ENCODE assay signal across 25 cellular contexts in genomic region chr20:61055130-61055529, GRCh38.
"Had no signal": no experiment of that assay in that cellular context is flagged by ENCODE, and none has a peak within 500 bp of the region (broad histone marks: within the 10 kb centered on the region; RNA-seq: fewer than 3 reads in every experiment).

No MANE protein-coding gene starts in this region.

- H3K27ac ChIP-seq: coronary artery, esophagus muscularis mucosa, foreskin keratinocyte, gastroesophageal sphincter, heart right ventricle, left lung, psoas muscle, skin epidermis, spleen, testis, tibial artery had no signal

- H3K36me3 ChIP-seq: esophagus muscularis mucosa, gastroesophageal sphincter, heart right ventricle, left lung, spleen, tibial artery had no signal

- ATAC-seq: foreskin keratinocyte; gastroesophageal sphincter; left cardiac atrium; left lung; naive thymus-derived CD4-positive, alpha-beta T cell; right cardiac atrium; stimulated activated memory B cell treated with anti-CD40 and anti-IgM and Interleukin-4, amounts not matched to agents 10 μg/mL and 1 μg/mL and 100 μg/mL, for 72 hours; stimulated activated naive CD8-positive, alpha-beta T cell treated with anti-CD3 and anti-CD28 coated beads, Interleukin-15, Interleukin-2, amounts not matched to agents 100 U/mL and 50 U/mL, for 24 hours had no signal

- H3K27me3 ChIP-seq: esophagus muscularis mucosa, foreskin keratinocyte, testis had no signal

- H3K4me3 ChIP-seq: coronary artery, esophagus muscularis mucosa, gastroesophageal sphincter, heart right ventricle, left lung, psoas muscle, skin epidermis, spleen, testis, tibial artery had no signal

- DNase-seq: dermis blood vessel endothelial cell; effector memory CD4-positive, alpha-beta T cell; foreskin keratinocyte; heart right ventricle; hippocampal formation; left cardiac atrium; left lung; mesenchymal stem cell; midbrain; naive thymus-derived CD4-positive, alpha-beta T cell; nephron progenitor cell; nucleus accumbens; psoas muscle; right cardiac atrium; spleen; stimulated activated CD4-positive, alpha-beta T cell treated with anti-CD3 and anti-CD28 coated beads, Interleukin-4, amount 100 ng/mL, for 4 hours; stimulated activated naive CD8-positive, alpha-beta T cell treated with anti-CD3 and anti-CD28 coated beads, Interleukin-15, Interleukin-2, amounts not matched to agents 100 U/mL and 50 U/mL, for 24 hours; substantia nigra; testis had no signal
